ENCODE assay signal across 15 cellular contexts in the genomic region with DNA sequence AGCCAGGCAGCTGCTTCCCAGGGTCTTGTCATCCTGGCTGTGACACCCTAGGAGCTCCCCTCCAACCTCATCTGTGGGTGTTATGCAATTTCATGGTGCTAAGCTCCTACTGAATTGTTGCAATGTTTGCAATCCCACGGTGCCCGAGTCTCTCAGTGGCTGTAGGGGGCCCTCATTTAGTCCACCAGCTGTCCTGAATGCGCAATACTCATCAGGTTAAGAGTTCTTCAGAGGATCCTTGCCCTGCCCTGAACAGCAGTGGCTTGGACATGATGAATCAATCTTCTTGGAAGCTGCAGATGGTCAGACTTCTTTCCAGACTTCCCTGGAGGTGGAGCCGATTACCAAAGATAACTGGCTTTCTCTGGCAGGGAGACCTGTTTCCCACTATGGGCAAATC.
DNase-seq lines count a peak whose midpoint lies in the region; ATAC-seq and TF ChIP-seq lines count a peak whose summit lies in the region.
"Had no signal": no experiment of that assay in that cellular context is flagged by ENCODE, and none has a peak within 500 bp of the region (broad histone marks: within the 10 kb centered on the region; RNA-seq: fewer than 3 reads in every experiment).

No MANE protein-coding gene starts in this region.

- DNase-seq in DMS 273 (lab: John Stamatoyannopoulos, UW; ENCODE audit: unreplicated experiment), result peak; percentile 31
- DNase-seq in DMS 273 treated with DMSO at 0.1 percent for 48 hours (lab: John Stamatoyannopoulos, UW), result no peak
- peak; percentile 79 for DNase-seq in RPMI7951 (ENCODE audit: low read depth)
- peak; percentile 89 for DNase-seq in fibroblast of villous mesenchyme (ENCODE audit: low read depth)
- no peak for DNase-seq in activated CD4-positive, alpha-beta T cell treated with anti-CD3 and anti-CD28 coated beads for 48 hours
- DNase-seq: COR-L47; effector memory CD8-positive, alpha-beta T cell; hippocampal formation; NCI-H1105; PC-9; small intestine had no signal

- ATAC-seq in esophagus mucosa (no peak), GM19397 (IDR thresholded peaks at IDR 0.05; ENCODE audit: unreplicated experiment) (no peak)
- ATAC-seq: body of pancreas; effector memory CD8-positive, alpha-beta T cell had no signal

- H3K9me3 ChIP-seq in skeletal muscle satellite cell (replicated peaks; ENCODE audit: low read length), result no peaks in the 10 kb centered on the region
- H3K9me3 ChIP-seq: body of pancreas had no signal

- no peaks in the 10 kb centered on the region for H3K27me3 ChIP-seq in skeletal muscle satellite cell (ENCODE audit: control insufficient read depth, insufficient read depth, low read length)
- H3K27me3 ChIP-seq: body of pancreas had no signal

- no peak for TF ChIP-seq CTCF in fibroblast of villous mesenchyme (IDR thresholded peaks at IDR 0.05; ENCODE audit: insufficient read depth, low read depth, low read length)

- peaks cover 53% of the 10 kb centered on the region for H3K4me1 ChIP-seq in skeletal muscle satellite cell (ENCODE audit: control insufficient read depth, insufficient read depth, low read length)
- H3K4me1 ChIP-seq: body of pancreas had no signal

- H3K4me2 ChIP-seq in skeletal muscle satellite cell (ENCODE audit: low read length), result peak overlapping the region; percentile 3
- H3K4me2 ChIP-seq: PC-9 had no signal

- no peak overlapping the region for H3K4me3 ChIP-seq in fibroblast of villous mesenchyme (ENCODE audit: low read depth, low read length)
- H3K4me3 ChIP-seq in skeletal muscle satellite cell (ENCODE audit: low read length), result no peak overlapping the region
- H3K4me3 ChIP-seq: body of pancreas, PC-9 had no signal

- peak overlapping the region; percentile 45 for H3K9ac ChIP-seq in skeletal muscle satellite cell (ENCODE audit: low read depth, low read length)

- H3K36me3 ChIP-seq in skeletal muscle satellite cell (ENCODE audit: insufficient read depth, low read length), result no peaks in the 10 kb centered on the region

Comparison
In these comparisons a context has a peak if more than half of its experiments do, and no peak if none do; other contexts are left out.
1. DNase-seq: peak in DMS 273 (single experiment), RPMI7951 (single experiment) and fibroblast of villous mesenchyme (single experiment); none in DMS 273 treated with DMSO at 0.1 percent for 48 hours (single experiment) and activated CD4-positive, alpha-beta T cell treated with anti-CD3 and anti-CD28 coated beads for 48 hours (single experiment).